8 cellular contexts compared by ENCODE assay signal in genomic region chr4:18021720-18022571, GRCh38. TPM values are rescaled to one million over a fixed set of nuclear protein-coding genes. Genes with fewer than 3 reads are reported as not detected.
A peak's percentile ranks its signal among the peaks of the same experiment; 100 is the strongest.
DNase-seq lines count a peak whose midpoint lies in the region; ATAC-seq and TF ChIP-seq lines count a peak whose summit lies in the region.

Gene LCORL (minus strand): TSS chr4:18021755. CDS start chr4:18021751, 4 bp downstream.

- H3K36me3 Mint-ChIP-seq in activated naive CD8-positive, alpha-beta T cell treated with anti-CD3 and anti-CD28 coated beads for 36 hours, result no peaks in the 10 kb centered on the region
- no peaks in the 10 kb centered on the region for H3K36me3 Mint-ChIP-seq in glutamatergic neuron (ENCODE audit: unreplicated experiment)

- H3K4me1 ChIP-seq in osteoblast (ENCODE audit: insufficient read depth, low read length) (peaks cover 6% of the 10 kb centered on the region), thoracic aorta (ENCODE audit: control insufficient read depth in 1 of 2, low read depth in 2 of 2) (peaks cover 7 to 16% of the 10 kb centered on the region in 2 donors)

- H3K4me2 ChIP-seq in osteoblast (ENCODE audit: insufficient read depth, low read length), result peak within 1 kb of the TSS; percentile 94

- H2AFZ ChIP-seq in osteoblast (ENCODE audit: low read length), result peak within 1 kb of the TSS; percentile 95

- H3K27me3 ChIP-seq in osteoblast (ENCODE audit: insufficient read depth, low read length) (peaks cover 5% of the 10 kb centered on the region), thoracic aorta (replicated peaks; ENCODE audit: insufficient read depth) (no peaks in the 10 kb centered on the region)

- peaks cover 16% of the 10 kb centered on the region for H3K27me3 Mint-ChIP-seq in activated naive CD8-positive, alpha-beta T cell treated with anti-CD3 and anti-CD28 coated beads for 36 hours
- H3K27me3 Mint-ChIP-seq in glutamatergic neuron (ENCODE audit: unreplicated experiment), result peaks cover 7% of the 10 kb centered on the region

- peak; percentile 34 for TF ChIP-seq CTCF in GM10248 (IDR thresholded peaks at IDR 0.05; ENCODE audit: control extremely low read depth, extremely low read depth, low read depth, missing control alignments)
- no peak for TF ChIP-seq CTCF in glutamatergic neuron (IDR thresholded peaks at IDR 0.05; ENCODE audit: partially characterized antibody, unreplicated experiment)
- TF ChIP-seq CTCF in osteoblast (IDR thresholded peaks at IDR 0.05; ENCODE audit: extremely low read depth, low read depth, low read length), result peak; percentile 12
- TF ChIP-seq CTCF in thoracic aorta (IDR thresholded peaks at IDR 0.05), result no peak

- peaks cover 38% of the 10 kb centered on the region for H3K79me2 ChIP-seq in osteoblast (ENCODE audit: insufficient read depth, low read length)

- POLR2A ChIA-PET in GM10248 (lab: Yijun Ruan, JAX), result interaction anchor here (0.7 to 0.8 kb wide), 2 partner anchors 8 to 38 kb away, joined by 3 read pairs; no protein-coding TSS in a partner anchor

- H3K27ac ChIP-seq in osteoblast (ENCODE audit: low read depth, low read length) (peak within 1 kb of the TSS; percentile 61), thoracic aorta (peak within 1 kb of the TSS; percentile 86 to 89)

- H3K4me1 Mint-ChIP-seq in activated naive CD8-positive, alpha-beta T cell treated with anti-CD3 and anti-CD28 coated beads for 36 hours, result peaks cover 18% of the 10 kb centered on the region
- H3K4me1 Mint-ChIP-seq in glutamatergic neuron (ENCODE audit: low read depth, unreplicated experiment), result peaks cover 5% of the 10 kb centered on the region

- no peaks in the 10 kb centered on the region for H3K9me3 ChIP-seq in osteoblast (ENCODE audit: low read depth, low read length)
- no peaks in the 10 kb centered on the region for H3K9me3 ChIP-seq in thoracic aorta

- H3K4me3 Mint-ChIP-seq in activated naive CD8-positive, alpha-beta T cell treated with anti-CD3 and anti-CD28 coated beads for 36 hours, result peak within 1 kb of the TSS; percentile 97
- H3K4me3 Mint-ChIP-seq in glutamatergic neuron (ENCODE audit: unreplicated experiment), result peak within 1 kb of the TSS; percentile 98

- peak within 1 kb of the TSS; percentile 89 for H3K27ac Mint-ChIP-seq in activated naive CD8-positive, alpha-beta T cell treated with anti-CD3 and anti-CD28 coated beads for 36 hours
- H3K27ac Mint-ChIP-seq in glutamatergic neuron (ENCODE audit: unreplicated experiment), result peak within 1 kb of the TSS; percentile 95

- CTCF ChIA-PET in GM10248 (lab: Yijun Ruan, JAX), result interaction anchor here (1.4 to 1.8 kb wide), 2 partner anchors 14 to 205 kb away, joined by 6 to 7 read pairs; no protein-coding TSS in a partner anchor

- H4K20me1 ChIP-seq in osteoblast (ENCODE audit: insufficient read depth, low read length), result peaks cover 4% of the 10 kb centered on the region

- DNase-seq in GM10248 (ENCODE audit: extremely low spot score) (peak; percentile 93), NCI-H1092 (lab: John Stamatoyannopoulos, UW) (peak; percentile 97), glutamatergic neuron (peak; percentile 93), osteoblast (ENCODE audit: insufficient read length, low spot score, missing footprints) (peak; percentile 96), thoracic aorta (ENCODE audit: low spot score) (peak; percentile 77)
- peak; percentile 90 for DNase-seq in activated naive CD8-positive, alpha-beta T cell treated with anti-CD3 and anti-CD28 coated beads for 36 hours

- H3K36me3 ChIP-seq in osteoblast (ENCODE audit: insufficient read depth, low read length) (no peaks in the 10 kb centered on the region), thoracic aorta (no peaks in the 10 kb centered on the region)

- H3K9me3 Mint-ChIP-seq in activated naive CD8-positive, alpha-beta T cell treated with anti-CD3 and anti-CD28 coated beads for 36 hours, result no peaks in the 10 kb centered on the region
- peaks cover 11% of the 10 kb centered on the region for H3K9me3 Mint-ChIP-seq in glutamatergic neuron (ENCODE audit: unreplicated experiment)

- H3K4me3 ChIP-seq in osteoblast (ENCODE audit: insufficient read depth, low read length), result peak within 1 kb of the TSS; percentile 87
- H3K4me3 ChIP-seq in thoracic aorta, result peak within 1 kb of the TSS; percentile 98

- ATAC-seq in HG02588 (IDR thresholded peaks at IDR 0.05; ENCODE audit: unreplicated experiment) (peak; percentile 72), SK-N-SH treated with all-trans-retinoic acid at 6 μM for 48 hours (peak; percentile 93), thoracic aorta (ENCODE audit: insufficient number of reproducible peaks, low FRiP score, low read depth) (peak; percentile 94)

TF ChIP-seq in SK-N-SH treated with all-trans-retinoic acid at 6 μM for 48 hours, 23 proteins besides CTCF, POLR2A, EP300 and RAD21:
- TF ChIP-seq PATZ1 (CRISPR knock-in tag; IDR thresholded peaks at IDR 0.05; ENCODE audit: borderline replicate concordance) (peak; percentile 69; the same call in 1 of the 2 replicates), ESRRG (CRISPR knock-in tag; IDR thresholded peaks at IDR 0.05) (no peak), BACH2 (CRISPR knock-in tag; IDR thresholded peaks at IDR 0.05; ENCODE audit: borderline replicate concordance) (no peak), ZFP30 (CRISPR knock-in tag; IDR thresholded peaks at IDR 0.05) (no peak), ZNF70 (CRISPR knock-in tag; IDR thresholded peaks at IDR 0.05) (no peak), SNAI2 (CRISPR knock-in tag; IDR thresholded peaks at IDR 0.05) (no peak)
- TF ChIP-seq, protein P1, sequence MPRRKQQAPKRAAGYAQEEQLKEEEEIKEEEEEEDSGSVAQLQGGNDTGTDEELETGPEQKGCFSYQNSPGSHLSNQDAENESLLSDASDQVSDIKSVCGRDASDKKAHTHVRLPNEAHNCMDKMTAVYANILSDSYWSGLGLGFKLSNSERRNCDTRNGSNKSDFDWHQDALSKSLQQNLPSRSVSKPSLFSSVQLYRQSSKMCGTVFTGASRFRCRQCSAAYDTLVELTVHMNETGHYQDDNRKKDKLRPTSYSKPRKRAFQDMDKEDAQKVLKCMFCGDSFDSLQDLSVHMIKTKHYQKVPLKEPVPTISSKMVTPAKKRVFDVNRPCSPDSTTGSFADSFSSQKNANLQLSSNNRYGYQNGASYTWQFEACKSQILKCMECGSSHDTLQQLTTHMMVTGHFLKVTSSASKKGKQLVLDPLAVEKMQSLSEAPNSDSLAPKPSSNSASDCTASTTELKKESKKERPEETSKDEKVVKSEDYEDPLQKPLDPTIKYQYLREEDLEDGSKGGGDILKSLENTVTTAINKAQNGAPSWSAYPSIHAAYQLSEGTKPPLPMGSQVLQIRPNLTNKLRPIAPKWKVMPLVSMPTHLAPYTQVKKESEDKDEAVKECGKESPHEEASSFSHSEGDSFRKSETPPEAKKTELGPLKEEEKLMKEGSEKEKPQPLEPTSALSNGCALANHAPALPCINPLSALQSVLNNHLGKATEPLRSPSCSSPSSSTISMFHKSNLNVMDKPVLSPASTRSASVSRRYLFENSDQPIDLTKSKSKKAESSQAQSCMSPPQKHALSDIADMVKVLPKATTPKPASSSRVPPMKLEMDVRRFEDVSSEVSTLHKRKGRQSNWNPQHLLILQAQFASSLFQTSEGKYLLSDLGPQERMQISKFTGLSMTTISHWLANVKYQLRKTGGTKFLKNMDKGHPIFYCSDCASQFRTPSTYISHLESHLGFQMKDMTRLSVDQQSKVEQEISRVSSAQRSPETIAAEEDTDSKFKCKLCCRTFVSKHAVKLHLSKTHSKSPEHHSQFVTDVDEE (CRISPR knock-in tag; IDR thresholded peaks at IDR 0.05), result peak; percentile 74

RNA-seq across cellular contexts. Expression of gene LCORL, which starts in this region (rescaled TPM):
- total RNA-seq in activated naive CD8-positive, alpha-beta T cell treated with anti-CD3 and anti-CD28 coated beads for 36 hours, result 1 to 10 TPM; 4.6 to 7.1 TPM
- total RNA-seq in glutamatergic neuron (ENCODE audit: unreplicated experiment) (30.8 TPM), osteoblast (13.3 and 15.9 TPM in 2 replicates), thoracic aorta (10 to 100 TPM; 10.4 to 39.4 TPM)

Comparison
In these comparisons a context has a peak if more than half of its experiments do, and no peak if none do; other contexts are left out.
1. Peak in every context shown above with its lines: DNase-seq, ATAC-seq, H3K4me3 ChIP-seq and H3K27ac ChIP-seq.
2. CTCF ChIP-seq: peak in GM10248 (single experiment) and osteoblast (single experiment); none in glutamatergic neuron (single experiment) and thoracic aorta (single experiment).